Comparison of ENCODE assay signal across 33 cellular contexts in genomic region chr7:153397459-153397858, GRCh38.
DNase-seq lines count a peak whose midpoint lies in the region; ATAC-seq, FAIRE-seq and TF ChIP-seq lines count a peak whose summit lies in the region.
"Had no signal": no experiment of that assay in that cellular context is flagged by ENCODE, and none has a peak within 500 bp of the region (broad histone marks: within the 10 kb centered on the region; RNA-seq: fewer than 3 reads in every experiment).

No MANE protein-coding gene starts in this region.

- no peak overlapping the region for H3K4me2 ChIP-seq in K562 (ENCODE audit: insufficient read depth, low read length)
- H3K4me2 ChIP-seq: A549; BLaER1; BLaER1 treated with 17β-estradiol and CSF1 and Interleukin-3, amounts not matched to agents 10 nM and 100 nM had no signal

- TF ChIP-seq CTCF in K562 (IDR thresholded peaks at IDR 0.05 in 2 of 3, conservative IDR thresholded peaks at IDR 0.05 in 1 of 3; ENCODE audit: insufficient read depth in 2 of 3, low read depth in 1 of 3, low read length in 3 of 3): no peak
- no peak for TF ChIP-seq CTCF in esophagus muscularis mucosa (IDR thresholded peaks at IDR 0.05)
- no peak for TF ChIP-seq CTCF in lung (IDR thresholded peaks at IDR 0.05; ENCODE audit: control extremely low read depth, extremely low read depth)

- ATAC-seq in K562 (peak; percentile 6), lung (ENCODE audit: insufficient read depth, low FRiP score) (no peak)
- no peak for ATAC-seq in activated CD4-positive, CD25-positive, alpha-beta regulatory T cell treated with anti-CD3 and anti-CD28 coated beads, Interleukin-2, amount 50 U/mL, for 24 hours
- ATAC-seq: A549; CD8-positive, alpha-beta T cell had no signal

- H3K27ac ChIP-seq in K562 (ENCODE audit: extremely low read depth, low read depth, low read length) (no peak overlapping the region), esophagus muscularis mucosa (replicated peaks in 1 of 4) (no peak overlapping the region), lung (ENCODE audit: low read depth in 1 of 2, low read length in 1 of 2) (no peak overlapping the region)
- H3K27ac ChIP-seq: 22Rv1; A549; BLaER1; BLaER1 treated with 17β-estradiol and CSF1 and Interleukin-3, amounts not matched to agents 10 nM and 100 nM; C4-2B had no signal

- no peak for TF ChIP-seq EP300 in K562 (IDR thresholded peaks at IDR 0.05; ENCODE audit: low read length)
- no peak for TF ChIP-seq EP300 in esophagus muscularis mucosa (IDR thresholded peaks at IDR 0.05)

- intact Hi-C loops in K562 (cut with micrococcal nuclease) (no loop called here), esophagus muscularis mucosa (cut with DNase I) (no loop called here)

- H3K36me3 ChIP-seq in K562 (ENCODE audit: control insufficient read depth, insufficient read depth, low read length) (peaks cover 79% of the 10 kb centered on the region), esophagus muscularis mucosa (no peaks in the 10 kb centered on the region), lung (ENCODE audit: control insufficient read depth in 2 of 2, insufficient read depth in 2 of 2, low read length in 2 of 2) (no peaks in the 10 kb centered on the region)
- H3K36me3 ChIP-seq: BE2C; BLaER1; BLaER1 treated with 17β-estradiol and CSF1 and Interleukin-3, amounts not matched to agents 10 nM and 100 nM had no signal

- DNase-seq in K562 (ENCODE audit: extremely low read depth in 1 of 4, low spot score in 3 of 4) (no peak), esophagus muscularis mucosa (ENCODE audit: extremely low spot score) (peak; percentile 53), lung (ENCODE audit: low spot score) (peak; percentile 20), medulla oblongata (ENCODE audit: extremely low spot score) (no peak)
- DNase-seq in activated CD4-positive, alpha-beta T cell treated with anti-CD3 and anti-CD28 coated beads, Interleukin-2, amount 50 U/mL, for 1 hour: no peak
- DNase-seq: 8988T; ACHN; AML-193; BE2C; C1 segment of cervical spinal cord; Caco-2; Calu3; CD4-positive, alpha-beta memory T cell; CD4-positive, alpha-beta T cell; CD4-positive, CD25-positive, alpha-beta regulatory T cell; CD8-positive, alpha-beta memory T cell; CD8-positive, alpha-beta T cell; COR-L47; DMS 273 treated with DMSO at 0.1 percent for 48 hours; DMS153; DMS53; DMS79; DMS79 treated with DMSO at 0.1 percent for 48 hours; DND-41; EL had no signal

- no peaks in the 10 kb centered on the region for H3K9me1 ChIP-seq in K562 (ENCODE audit: control insufficient read depth, insufficient read depth, low read length)

- H3K79me2 ChIP-seq in K562 (ENCODE audit: control insufficient read depth, insufficient read depth, low read length): no peaks in the 10 kb centered on the region

- peak; percentile 29; the same call in 1 of the 2 replicates for TF ChIP-seq POLR2A in K562 (conservative IDR thresholded peaks at IDR 0.05)
- TF ChIP-seq POLR2A in esophagus muscularis mucosa (IDR thresholded peaks at IDR 0.05; ENCODE audit: low read depth): no peak

- no peak overlapping the region for H2AFZ ChIP-seq in K562 (ENCODE audit: low read depth, low read length)

- in situ Hi-C loops in K562 (cut with MboI): no loop called here

- H3K9ac ChIP-seq in K562 (ENCODE audit: insufficient read depth in 1 of 2, low read depth in 2 of 2, low read length in 2 of 2): no peak overlapping the region
- H3K9ac ChIP-seq: BLaER1; BLaER1 treated with 17β-estradiol and CSF1 and Interleukin-3, amounts not matched to agents 10 nM and 100 nM had no signal

- no peaks in the 10 kb centered on the region for H4K20me1 ChIP-seq in K562 (replicated peaks; ENCODE audit: control insufficient read depth, insufficient read depth, low read length)
- H4K20me1 ChIP-seq: BLaER1; BLaER1 treated with 17β-estradiol and CSF1 and Interleukin-3, amounts not matched to agents 10 nM and 100 nM had no signal

- 71% methylated on average over 4 of the region's 4 CpGs for WGBS in K562 (ENCODE audit: insufficient coverage, low coverage, missing lambda C conversion rate)
- 81% methylated on average over 4 of the region's 4 CpGs for whole genome bisulfite sequencing in esophagus muscularis mucosa
- WGBS in lung, 2 donors: 77 to 79% methylated on average over 4 of the region's 4 CpGs

- no peak for FAIRE-seq in K562 (lab: Jason Lieb, UNC)
- FAIRE-seq: A204.1, A549, D721Med had no signal

- H3K4me3 ChIP-seq in K562 (no peak overlapping the region), esophagus muscularis mucosa (no peak overlapping the region), lung (no peak overlapping the region)
- H3K4me3 ChIP-seq: A549; BLaER1; BLaER1 treated with 17β-estradiol and CSF1 and Interleukin-3, amounts not matched to agents 10 nM and 100 nM had no signal

- H3K4me1 ChIP-seq in K562 (replicated peaks in 1 of 2; ENCODE audit: control insufficient read depth in 2 of 2, insufficient read depth in 2 of 2, low read length in 2 of 2) (peaks cover 0 to 3% of the 10 kb centered on the region in 2 experiments; a peak in 1 of 5 replicates), esophagus muscularis mucosa (no peaks in the 10 kb centered on the region), lung (ENCODE audit: control insufficient read depth in 2 of 2, insufficient read depth in 2 of 2, low read length in 2 of 2) (peaks cover 0 to 2% of the 10 kb centered on the region in 2 donors)
- H3K4me1 ChIP-seq: A549; BE2C; BLaER1; BLaER1 treated with 17β-estradiol and CSF1 and Interleukin-3, amounts not matched to agents 10 nM and 100 nM; Caco-2 had no signal

- no peak for TF ChIP-seq RAD21 in K562 (CRISPR knock-in tag; conservative IDR thresholded peaks at IDR 0.05 in 1 of 2, IDR thresholded peaks at IDR 0.05 in 1 of 2)

- CTCF ChIA-PET in K562 (lab: Yijun Ruan, JAX; ENCODE audit: low intra/inter-chr PET ratio): no interaction called here

- BruUV-seq in K562 (replicated peaks; lab: Mats Ljungman, UMichigan): no TSS peak

- H3K9me3 ChIP-seq in K562 (replicated peaks; ENCODE audit: control insufficient read depth, insufficient read depth, low read depth, low read length) (no peaks in the 10 kb centered on the region), esophagus muscularis mucosa (no peaks in the 10 kb centered on the region), lung (ENCODE audit: control insufficient read depth in 2 of 2, insufficient read depth in 1 of 2, low read length in 1 of 2) (no peaks in the 10 kb centered on the region)
- H3K9me3 ChIP-seq: A549, BE2C had no signal

- H3K27me3 ChIP-seq in K562 (ENCODE audit: control insufficient read depth in 2 of 2, insufficient read depth in 2 of 2, low read length in 2 of 2): no peaks in the 10 kb centered on the region
- H3K27me3 ChIP-seq in esophagus muscularis mucosa: no peaks in the 10 kb centered on the region
- H3K27me3 ChIP-seq in lung (ENCODE audit: control insufficient read depth, insufficient read depth): no peaks in the 10 kb centered on the region
- H3K27me3 ChIP-seq: BE2C; BLaER1; BLaER1 treated with 17β-estradiol and CSF1 and Interleukin-3, amounts not matched to agents 10 nM and 100 nM had no signal

- POLR2A ChIA-PET in K562 (lab: Yijun Ruan, JAX): interaction anchor here (0.8 to 1.4 kb wide), 5 partner anchors 8 to 1773 kb away, joined by 3 to 9 read pairs (median 4); no protein-coding TSS in a partner anchor

TF ChIP-seq in K562, 482 proteins besides CTCF, POLR2A, EP300 and RAD21 (continues in another document):
- TF ChIP-seq FOXA1 (IDR thresholded peaks at IDR 0.05; ENCODE audit: borderline replicate concordance): no peak

Comparison
In these comparisons a context has a peak if more than half of its experiments do, and no peak if none do; other contexts are left out.
1. DNase-seq: peak in esophagus muscularis mucosa (single experiment) and lung (single experiment); none in K562 (0 of 4), activated CD4-positive, alpha-beta T cell treated with anti-CD3 and anti-CD28 coated beads, Interleukin-2, amount 50 U/mL, for 1 hour (single experiment) and medulla oblongata (single experiment).